In the genomic region with DNA sequence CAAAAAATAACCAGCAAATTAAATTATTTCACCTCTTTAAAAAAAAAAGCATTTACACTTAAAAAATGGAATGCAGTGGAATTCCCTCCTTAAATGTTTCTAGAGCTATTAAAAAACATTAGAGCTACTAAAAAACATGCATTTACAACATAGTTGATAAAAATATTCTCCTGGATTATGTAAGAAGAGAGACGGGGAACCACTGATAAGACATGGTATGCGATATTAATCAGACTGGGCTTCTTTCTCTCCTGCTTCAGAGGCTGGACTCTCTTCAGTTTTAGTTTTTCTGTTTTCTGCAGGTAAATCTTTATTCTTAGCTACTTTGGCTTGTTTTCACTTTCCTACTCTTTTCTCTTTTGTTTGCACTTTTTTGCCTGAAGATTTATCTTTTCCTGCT, we compare ENCODE assay signal across 25 cellular contexts. TPM values are rescaled to one million over a fixed set of nuclear protein-coding genes. Genes with fewer than 3 reads are reported as not detected.
"Had no signal": no experiment of that assay in that cellular context is flagged by ENCODE, and none has a peak within 500 bp of the region (broad histone marks: within the 10 kb centered on the region; RNA-seq: fewer than 3 reads in every experiment).

No MANE protein-coding gene starts in this region.

- H3K27me3 Mint-ChIP-seq: activated CD4-positive, alpha-beta T cell treated with anti-CD3 and anti-CD28 coated beads, Interleukin-2, amount 10 ng/mL, durations not matched to agents 24 days and 14 days; activated CD8-positive, alpha-beta memory T cell treated with anti-CD3 and anti-CD28 coated beads, Interleukin-2, amount 10 ng/mL, durations not matched to agents 7 days and 5 days; activated CD8-positive, alpha-beta T cell treated with anti-CD3 and anti-CD28 coated beads for 36 hours; activated naive CD4-positive, alpha-beta T cell treated with anti-CD3 and anti-CD28 coated beads, Interleukin-2, amount 50 U/mL, for 24 hours had no signal

- H3K79me2 ChIP-seq: hepatocyte had no signal

- H3K9me3 ChIP-seq: esophagus muscularis mucosa, sigmoid colon, SJSA1, thoracic aorta, upper lobe of right lung had no signal

- DNase-seq: activated CD4-positive, alpha-beta T cell treated with anti-CD3 and anti-CD28 coated beads, Interleukin-2, amount 10 ng/mL, durations not matched to agents 24 days and 14 days; activated CD8-positive, alpha-beta memory T cell treated with anti-CD3 and anti-CD28 coated beads, Interleukin-2, amount 10 ng/mL, durations not matched to agents 7 days and 5 days; activated CD8-positive, alpha-beta T cell treated with anti-CD3 and anti-CD28 coated beads for 36 hours; activated gamma-delta T cell treated with Interleukin-2 at 50 U/mL for 16 hours; activated T-cell treated with anti-CD3 and anti-CD28 coated beads for 4 hours; amygdala; dermis blood vessel endothelial cell; effector memory CD4-positive, alpha-beta T cell; glutamatergic neuron; left ventricle myocardium superior; mammary epithelial cell; midbrain; sigmoid colon; stimulated activated CD4-positive, alpha-beta T cell treated with anti-CD3 and anti-CD28 coated beads, Interleukin-15, amount 100 ng/mL, for 24 hours; stimulated activated CD4-positive, alpha-beta T cell treated with anti-CD3 and anti-CD28 coated beads, Interleukin-2, amount 100 ng/mL, for 48 hours; stimulated activated naive CD4-positive, alpha-beta T cell treated with Interleukin-2 at 50 U/mL for 16 hours; T-helper 2 cell; upper lobe of right lung had no signal

- H3K9ac ChIP-seq: neural progenitor cell had no signal

- H3K4me3 ChIP-seq: esophagus muscularis mucosa, hepatocyte, neural progenitor cell, sigmoid colon, SJSA1, smooth muscle cell, thoracic aorta, upper lobe of right lung had no signal

- H3K4me3 Mint-ChIP-seq: activated CD4-positive, alpha-beta T cell treated with anti-CD3 and anti-CD28 coated beads, Interleukin-2, amount 10 ng/mL, durations not matched to agents 24 days and 14 days; activated CD8-positive, alpha-beta memory T cell treated with anti-CD3 and anti-CD28 coated beads, Interleukin-2, amount 10 ng/mL, durations not matched to agents 7 days and 5 days; activated CD8-positive, alpha-beta T cell treated with anti-CD3 and anti-CD28 coated beads for 36 hours; activated naive CD4-positive, alpha-beta T cell treated with anti-CD3 and anti-CD28 coated beads, Interleukin-2, amount 50 U/mL, for 24 hours; neural progenitor cell had no signal

- H3K4me1 ChIP-seq: esophagus muscularis mucosa, neural progenitor cell, sigmoid colon, SJSA1 had no signal

- H3K9me3 Mint-ChIP-seq: activated CD4-positive, alpha-beta T cell treated with anti-CD3 and anti-CD28 coated beads, Interleukin-2, amount 10 ng/mL, durations not matched to agents 24 days and 14 days; activated CD8-positive, alpha-beta T cell treated with anti-CD3 and anti-CD28 coated beads for 36 hours; activated naive CD4-positive, alpha-beta T cell treated with anti-CD3 and anti-CD28 coated beads, Interleukin-2, amount 50 U/mL, for 24 hours; neural progenitor cell had no signal

- H3K27ac ChIP-seq: esophagus muscularis mucosa, hepatocyte, neural progenitor cell, sigmoid colon, SJSA1, thoracic aorta, upper lobe of right lung had no signal

- H3K27me3 ChIP-seq: esophagus muscularis mucosa, hepatocyte, neural progenitor cell, sigmoid colon, SJSA1, upper lobe of right lung had no signal

- H3K4me1 Mint-ChIP-seq: neural progenitor cell had no signal

- H3K27ac Mint-ChIP-seq: activated CD4-positive, alpha-beta T cell treated with anti-CD3 and anti-CD28 coated beads, Interleukin-2, amount 10 ng/mL, durations not matched to agents 24 days and 14 days; activated CD8-positive, alpha-beta memory T cell treated with anti-CD3 and anti-CD28 coated beads, Interleukin-2, amount 10 ng/mL, durations not matched to agents 7 days and 5 days; activated CD8-positive, alpha-beta T cell treated with anti-CD3 and anti-CD28 coated beads for 36 hours; neural progenitor cell had no signal

- H3K4me2 ChIP-seq: hepatocyte, neural progenitor cell, smooth muscle cell had no signal

- H2AFZ ChIP-seq: hepatocyte, neural progenitor cell had no signal

- ATAC-seq: activated CD8-positive, alpha-beta memory T cell treated with anti-CD3 and anti-CD28 coated beads, Interleukin-2, amount 10 ng/mL, durations not matched to agents 7 days and 5 days; activated CD8-positive, alpha-beta T cell treated with anti-CD3 and anti-CD28 coated beads for 36 hours; left ventricle myocardium superior; upper lobe of right lung had no signal

RNA-seq across cellular contexts. Expression of gene WDR49, which starts 40.4 kb away (rescaled TPM):
- total RNA-seq: activated CD8-positive, alpha-beta memory T cell treated with anti-CD3 and anti-CD28 coated beads, Interleukin-2, amount 10 ng/mL, durations not matched to agents 7 days and 5 days; hepatocyte; SJSA1 had no signal
- polyA plus RNA-seq: hepatocyte, mammary epithelial cell, smooth muscle cell had no signal
